ENCODE assay signal across 1 cellular context in genomic region chr20:23361651-23362391, GRCh38.
TF ChIP-seq lines count a peak whose summit lies in the region.

GZF1 (plus strand) TSS chr20:23362182; CDS start chr20:23364384, 2,202 bp downstream.

TF ChIP-seq in K562, 482 proteins besides CTCF, POLR2A, EP300 and RAD21 (continued from another document and continues in another):
- TF ChIP-seq REST (CRISPR knock-in tag; IDR thresholded peaks at IDR 0.05; ENCODE audit: low read depth) (peak; percentile 44; the same call in 1 of the 2 replicates), ATF1 (CRISPR knock-in tag; IDR thresholded peaks at IDR 0.05) (peak; percentile 84), ATF1 (tag; IDR thresholded peaks at IDR 0.05) (peak; percentile 98), ZBTB9 (CRISPR knock-in tag; IDR thresholded peaks at IDR 0.05) (peak; percentile 13; the same call in 1 of the 2 replicates), SMARCA5 (IDR thresholded peaks at IDR 0.05) (no peak), ZNF764 (CRISPR knock-in tag; IDR thresholded peaks at IDR 0.05; ENCODE audit: low read depth) (no peak), HNRNPK (IDR thresholded peaks at IDR 0.05; ENCODE audit: low read depth, low read length, poor library complexity, severe bottlenecking) (no peak), CTBP1 (IDR thresholded peaks at IDR 0.05; ENCODE audit: borderline replicate concordance) (peak; percentile 79), NUFIP1 (IDR thresholded peaks at IDR 0.05; ENCODE audit: partially characterized antibody) (no peak), ZNF592 (IDR thresholded peaks at IDR 0.05) (peak; percentile 43; the same call in 1 of the 2 replicates), DIDO1 (tag; IDR thresholded peaks at IDR 0.05; ENCODE audit: low read depth) (no peak; the same call in 1 of the 2 replicates), E2F1 (CRISPR knock-in tag; IDR thresholded peaks at IDR 0.05) (0 out of 2 replicates have a peak, but pooled peaks have one; percentile 23), ZFP1 (CRISPR knock-in tag; IDR thresholded peaks at IDR 0.05) (no peak), ZNF239 (CRISPR knock-in tag; IDR thresholded peaks at IDR 0.05) (no peak), ILK (tag; IDR thresholded peaks at IDR 0.05; ENCODE audit: borderline replicate concordance, low read depth) (no peak), ELF2 (CRISPR knock-in tag; IDR thresholded peaks at IDR 0.05) (peak; percentile 67; the same call in 1 of the 2 replicates), SMAD4 (CRISPR knock-in tag; conservative IDR thresholded peaks at IDR 0.05) (peak; percentile 96), KHSRP (IDR thresholded peaks at IDR 0.05) (no peak), SRF (CRISPR knock-in tag; IDR thresholded peaks at IDR 0.05) (peak in 1 of 2 experiments; percentile 64; a peak in 1 of 4 replicates), KDM5B (IDR thresholded peaks at IDR 0.05; ENCODE audit: insufficient replicate concordance, low read depth, low read length) (peak; percentile 50), TAF1 (IDR thresholded peaks at IDR 0.05; ENCODE audit: control insufficient read depth, extremely low read depth, insufficient read depth, low read length, severe bottlenecking) (peak; percentile 68), MAZ (CRISPR knock-in tag; conservative IDR thresholded peaks at IDR 0.05 in 1 of 2, IDR thresholded peaks at IDR 0.05 in 1 of 2) (peak; percentile 41 to 75; a peak in 3 of 4 replicates), RBBP5 (IDR thresholded peaks at IDR 0.05; ENCODE audit: borderline replicate concordance, insufficient read depth, low read length, poor library complexity, severe bottlenecking) (peak; percentile 3), HBP1 (CRISPR knock-in tag; IDR thresholded peaks at IDR 0.05) (no peak), FOXP4 (CRISPR knock-in tag; IDR thresholded peaks at IDR 0.05; ENCODE audit: borderline replicate concordance) (no peak), GTF2A2 (tag; IDR thresholded peaks at IDR 0.05) (no peak), TCF7 (IDR thresholded peaks at IDR 0.05; ENCODE audit: borderline replicate concordance) (no peak), NCOA2 (IDR thresholded peaks at IDR 0.05; ENCODE audit: partially characterized antibody in 2 of 2) (no peak), KLF16 (IDR thresholded peaks at IDR 0.05) (peak; percentile 63; the same call in 1 of the 2 replicates), ZMIZ1 (IDR thresholded peaks at IDR 0.05; ENCODE audit: low read depth in 2 of 2, low read length in 2 of 2) (no peak; a peak in 1 of 4 replicates), POLR2B (IDR thresholded peaks at IDR 0.05; ENCODE audit: low read depth, partially characterized antibody) (peak; percentile 85), HMBOX1 (IDR thresholded peaks at IDR 0.05) (no peak; the same call in 1 of the 2 replicates), ERF (CRISPR knock-in tag; IDR thresholded peaks at IDR 0.05) (peak; percentile 74; the same call in 1 of the 2 replicates), ZNF347 (CRISPR knock-in tag; IDR thresholded peaks at IDR 0.05; ENCODE audit: low read depth) (no peak), ATF3 (IDR thresholded peaks at IDR 0.05) (peak; percentile 100), ATF3 (CRISPR knock-in tag; conservative IDR thresholded peaks at IDR 0.05) (peak; percentile 100), RAD51 (IDR thresholded peaks at IDR 0.05; ENCODE audit: borderline replicate concordance, low read depth) (peak; percentile 94), ZFP91 (CRISPR knock-in tag; IDR thresholded peaks at IDR 0.05) (no peak)
